11 cellular contexts compared by ENCODE assay signal in genomic region chr13:111068009-111068350, GRCh38. TPM values are rescaled to one million over a fixed set of nuclear protein-coding genes. Genes with fewer than 3 reads are reported as not detected.
DNase-seq lines count a peak whose midpoint lies in the region; ATAC-seq lines count a peak whose summit lies in the region.
"Had no signal": no experiment of that assay in that cellular context is flagged by ENCODE, and none has a peak within 500 bp of the region (broad histone marks: within the 10 kb centered on the region; RNA-seq: fewer than 3 reads in every experiment).

No MANE protein-coding gene starts in this region.

- no peak overlapping the region for H3K14ac ChIP-seq in trophoblast cell (ENCODE audit: low read length)

- H3K4me2 ChIP-seq in trophoblast cell (ENCODE audit: low read length): no peak overlapping the region

- H3K9ac ChIP-seq in iPS-20b (ENCODE audit: low read depth, low read length): no peak overlapping the region
- no peak overlapping the region for H3K9ac ChIP-seq in trophoblast cell (ENCODE audit: low read length)

- peaks cover 35% of the 10 kb centered on the region for H3K27me3 ChIP-seq in iPS-20b (ENCODE audit: insufficient read depth, low read length)
- no peaks in the 10 kb centered on the region for H3K27me3 ChIP-seq in trophoblast cell (ENCODE audit: insufficient read depth, low read length)

- no peak overlapping the region for H2AK5ac ChIP-seq in trophoblast cell (ENCODE audit: low read length)

- H3K9me3 ChIP-seq in iPS-20b (ENCODE audit: insufficient read depth, low read depth, low read length): 0 out of 2 replicates have a peak, but pooled peaks cover 6% of the 10 kb centered on the region
- H3K9me3 ChIP-seq in trophoblast cell (ENCODE audit: insufficient read depth, low read depth, low read length): peaks cover 4% of the 10 kb centered on the region

- peaks cover 5% of the 10 kb centered on the region for H3K79me2 ChIP-seq in trophoblast cell (ENCODE audit: control insufficient read depth, insufficient read depth, low read length, poor library complexity)

- no peak overlapping the region for H4K8ac ChIP-seq in trophoblast cell (ENCODE audit: low read depth, low read length)

- no peak for DNase-seq in activated CD8-positive, alpha-beta memory T cell treated with anti-CD3 and anti-CD28 coated beads, Interleukin-2, amount 10 ng/mL, durations not matched to agents 7 days and 5 days
- DNase-seq in activated CD8-positive, alpha-beta memory T cell treated with anti-CD3 and anti-CD28 coated beads, Interleukin-2, amount 50 U/mL, for 4 hours: no peak
- no peak for DNase-seq in activated CD8-positive, alpha-beta T cell treated with anti-CD3 and anti-CD28 coated beads, Interleukin-2, amount 10 ng/mL, durations not matched to agents 7 days and 5 days
- DNase-seq in stimulated activated effector memory CD8-positive, alpha-beta T cell treated with anti-CD3 and anti-CD28 coated beads, Interleukin-12 subunit alpha, Interleukin-12 subunit beta, amount 100 ng/mL, for 72 hours (ENCODE audit: low spot score in 2 of 2): no peak
- DNase-seq in NCI-H2196 treated with DMSO at 0.1 percent for 48 hours (lab: John Stamatoyannopoulos, UW; ENCODE audit: unreplicated experiment) (no peak), RPMI8226 (no peak), trophoblast cell (no peak)
- DNase-seq: activated gamma-delta T cell treated with Interleukin-2 at 50 U/mL for 16 hours, GOT3 had no signal

- H3K36me3 ChIP-seq in iPS-20b (ENCODE audit: insufficient read depth, low read depth, low read length): no peaks in the 10 kb centered on the region
- H3K36me3 ChIP-seq in trophoblast cell (ENCODE audit: control insufficient read depth in 1 of 2, insufficient read depth in 2 of 2, low read length in 2 of 2): no peaks in the 10 kb centered on the region
- H3K36me3 ChIP-seq: WERI-Rb-1 had no signal

- H3K23ac ChIP-seq in trophoblast cell (ENCODE audit: low read length): no peak overlapping the region

- H3K79me1 ChIP-seq in trophoblast cell (ENCODE audit: low read length): peaks cover 3% of the 10 kb centered on the region

- H3K4me3 Mint-ChIP-seq in activated CD8-positive, alpha-beta memory T cell treated with anti-CD3 and anti-CD28 coated beads, Interleukin-2, amount 10 ng/mL, durations not matched to agents 7 days and 5 days: peak overlapping the region; percentile 59
- peak overlapping the region; percentile 42 for H3K4me3 Mint-ChIP-seq in activated CD8-positive, alpha-beta T cell treated with anti-CD3 and anti-CD28 coated beads, Interleukin-2, amount 10 ng/mL, durations not matched to agents 7 days and 5 days
- peak overlapping the region; percentile 64 for H3K4me3 Mint-ChIP-seq in stimulated activated effector memory CD8-positive, alpha-beta T cell treated with anti-CD3 and anti-CD28 coated beads, Interleukin-12 subunit alpha, Interleukin-12 subunit beta, amount 100 ng/mL, for 72 hours

- no peak for ATAC-seq in activated CD8-positive, alpha-beta memory T cell treated with anti-CD3 and anti-CD28 coated beads, Interleukin-2, amount 10 ng/mL, durations not matched to agents 7 days and 5 days
- ATAC-seq in activated CD8-positive, alpha-beta T cell treated with anti-CD3 and anti-CD28 coated beads, Interleukin-2, amount 10 ng/mL, durations not matched to agents 7 days and 5 days: no peak
- ATAC-seq in stimulated activated effector memory CD8-positive, alpha-beta T cell treated with anti-CD3 and anti-CD28 coated beads, Interleukin-12 subunit alpha, Interleukin-12 subunit beta, amount 100 ng/mL, for 72 hours: no peak

- H3K36me3 Mint-ChIP-seq in activated CD8-positive, alpha-beta memory T cell treated with anti-CD3 and anti-CD28 coated beads, Interleukin-2, amount 10 ng/mL, durations not matched to agents 7 days and 5 days: peaks cover 9% of the 10 kb centered on the region
- no peaks in the 10 kb centered on the region for H3K36me3 Mint-ChIP-seq in activated CD8-positive, alpha-beta T cell treated with anti-CD3 and anti-CD28 coated beads, Interleukin-2, amount 10 ng/mL, durations not matched to agents 7 days and 5 days (ENCODE audit: low read depth)
- no peaks in the 10 kb centered on the region for H3K36me3 Mint-ChIP-seq in stimulated activated effector memory CD8-positive, alpha-beta T cell treated with anti-CD3 and anti-CD28 coated beads, Interleukin-12 subunit alpha, Interleukin-12 subunit beta, amount 100 ng/mL, for 72 hours

- no peak overlapping the region for H4K91ac ChIP-seq in trophoblast cell (ENCODE audit: low read depth, low read length)

- no peak overlapping the region for H2BK120ac ChIP-seq in trophoblast cell (ENCODE audit: insufficient read depth, low read length, poor library complexity)

- CTCF ChIA-PET in activated CD8-positive, alpha-beta memory T cell treated with anti-CD3 and anti-CD28 coated beads, Interleukin-2, amount 10 ng/mL, durations not matched to agents 7 days and 5 days (lab: Charles Lee): interaction anchor here (0.7 to 4.1 kb wide), 42 partner anchors 10 to 1376 kb away, joined by 3 to 65 read pairs (median 5); partner anchors contain the start of gene ANKRD10
- CTCF ChIA-PET in activated CD8-positive, alpha-beta T cell treated with anti-CD3 and anti-CD28 coated beads, Interleukin-2, amount 10 ng/mL, durations not matched to agents 7 days and 5 days (lab: Charles Lee): interaction anchor here (0.7 to 3.7 kb wide), 51 partner anchors 8 to 394 kb away, joined by 3 to 60 read pairs (median 5); no protein-coding TSS in a partner anchor

- no peak overlapping the region for H2AFZ ChIP-seq in trophoblast cell (ENCODE audit: insufficient read depth, low read length, poor library complexity)

- POLR2A ChIA-PET in activated CD8-positive, alpha-beta T cell treated with anti-CD3 and anti-CD28 coated beads, Interleukin-2, amount 10 ng/mL, durations not matched to agents 7 days and 5 days (lab: Charles Lee): no interaction called here

- H3K18ac ChIP-seq in trophoblast cell (ENCODE audit: low read length): no peak overlapping the region

- H3K4me1 Mint-ChIP-seq in activated CD8-positive, alpha-beta memory T cell treated with anti-CD3 and anti-CD28 coated beads, Interleukin-2, amount 10 ng/mL, durations not matched to agents 7 days and 5 days: peaks cover 16% of the 10 kb centered on the region
- peaks cover 4% of the 10 kb centered on the region for H3K4me1 Mint-ChIP-seq in activated CD8-positive, alpha-beta T cell treated with anti-CD3 and anti-CD28 coated beads, Interleukin-2, amount 10 ng/mL, durations not matched to agents 7 days and 5 days (ENCODE audit: low read depth)
- H3K4me1 Mint-ChIP-seq in stimulated activated effector memory CD8-positive, alpha-beta T cell treated with anti-CD3 and anti-CD28 coated beads, Interleukin-12 subunit alpha, Interleukin-12 subunit beta, amount 100 ng/mL, for 72 hours: peaks cover 8% of the 10 kb centered on the region

- H2BK12ac ChIP-seq in trophoblast cell (ENCODE audit: low read length): no peak overlapping the region

- H3K9me3 Mint-ChIP-seq in activated CD8-positive, alpha-beta memory T cell treated with anti-CD3 and anti-CD28 coated beads, Interleukin-2, amount 10 ng/mL, durations not matched to agents 7 days and 5 days (ENCODE audit: low read depth): peaks cover 14% of the 10 kb centered on the region
- H3K9me3 Mint-ChIP-seq in activated CD8-positive, alpha-beta T cell treated with anti-CD3 and anti-CD28 coated beads, Interleukin-2, amount 10 ng/mL, durations not matched to agents 7 days and 5 days (ENCODE audit: insufficient read depth): peaks cover 12% of the 10 kb centered on the region
- H3K9me3 Mint-ChIP-seq in stimulated activated effector memory CD8-positive, alpha-beta T cell treated with anti-CD3 and anti-CD28 coated beads, Interleukin-12 subunit alpha, Interleukin-12 subunit beta, amount 100 ng/mL, for 72 hours: peaks cover 13% of the 10 kb centered on the region

- H3K4ac ChIP-seq in trophoblast cell (ENCODE audit: low read depth, low read length): no peak overlapping the region

- peaks cover 78% of the 10 kb centered on the region for H3K27me3 Mint-ChIP-seq in activated CD8-positive, alpha-beta memory T cell treated with anti-CD3 and anti-CD28 coated beads, Interleukin-2, amount 10 ng/mL, durations not matched to agents 7 days and 5 days
- H3K27me3 Mint-ChIP-seq in activated CD8-positive, alpha-beta T cell treated with anti-CD3 and anti-CD28 coated beads, Interleukin-2, amount 10 ng/mL, durations not matched to agents 7 days and 5 days (ENCODE audit: low read depth): peaks cover 49% of the 10 kb centered on the region

- H3K27ac Mint-ChIP-seq in activated CD8-positive, alpha-beta memory T cell treated with anti-CD3 and anti-CD28 coated beads, Interleukin-2, amount 10 ng/mL, durations not matched to agents 7 days and 5 days: no peak overlapping the region
- H3K27ac Mint-ChIP-seq in activated CD8-positive, alpha-beta T cell treated with anti-CD3 and anti-CD28 coated beads, Interleukin-2, amount 10 ng/mL, durations not matched to agents 7 days and 5 days: no peak overlapping the region
- no peak overlapping the region for H3K27ac Mint-ChIP-seq in stimulated activated effector memory CD8-positive, alpha-beta T cell treated with anti-CD3 and anti-CD28 coated beads, Interleukin-12 subunit alpha, Interleukin-12 subunit beta, amount 100 ng/mL, for 72 hours

- H3K27ac ChIP-seq in iPS-20b (ENCODE audit: low read length) (no peak overlapping the region), trophoblast cell (ENCODE audit: low read depth, low read length) (no peak overlapping the region)
- H3K27ac ChIP-seq: WERI-Rb-1 had no signal

- H3K4me1 ChIP-seq in iPS-20b (ENCODE audit: insufficient read depth, low read length) (peaks cover 22% of the 10 kb centered on the region), trophoblast cell (ENCODE audit: control insufficient read depth in 1 of 2, insufficient read depth in 2 of 2, low read length in 2 of 2) (peaks cover 0 to 2% of the 10 kb centered on the region in 2 experiments)

- WGBS in trophoblast cell (ENCODE audit: extremely low coverage, insufficient coverage, insufficient read length): no CpG with 5 or more reads among the region's 2 CpGs

- H3K4me3 ChIP-seq in iPS-20b (ENCODE audit: low read length) (peak overlapping the region; percentile 72; the same call in 1 of the 2 replicates), trophoblast cell (ENCODE audit: low read depth, low read length) (no peak overlapping the region)

- H4K12ac ChIP-seq in trophoblast cell (ENCODE audit: low read depth, low read length): no peak overlapping the region

- H2BK5ac ChIP-seq in trophoblast cell (ENCODE audit: low read depth, low read length, poor library complexity): no peak overlapping the region

RNA-seq across cellular contexts. Expression of gene ARHGEF7, which starts 47.1 kb away (rescaled TPM):
- total RNA-seq in activated CD8-positive, alpha-beta memory T cell treated with anti-CD3 and anti-CD28 coated beads, Interleukin-2, amount 10 ng/mL, durations not matched to agents 7 days and 5 days: 10 to 100 TPM; 58.7 to 67.2 TPM
- total RNA-seq in activated CD8-positive, alpha-beta T cell treated with anti-CD3 and anti-CD28 coated beads, Interleukin-2, amount 10 ng/mL, durations not matched to agents 7 days and 5 days: 10 to 100 TPM; 67.1 to 75.1 TPM
- 34.5 and 34.7 TPM in 2 replicates for polyA plus RNA-seq in trophoblast cell (2013)
